In genomic region chr3:112973325-112974177, GRCh38 we compare ENCODE assay signal across 9 cellular contexts. TPM values are rescaled to one million over a fixed set of nuclear protein-coding genes. Genes with fewer than 3 reads are reported as not detected.
DNase-seq lines count a peak whose midpoint lies in the region; ATAC-seq lines count a peak whose summit lies in the region.
"Had no signal": no experiment of that assay in that cellular context is flagged by ENCODE, and none has a peak within 500 bp of the region (broad histone marks: within the 10 kb centered on the region; RNA-seq: fewer than 3 reads in every experiment).

No MANE protein-coding gene starts in this region.

- H3K27ac Mint-ChIP-seq in CD4-positive, alpha-beta memory T cell, result peak overlapping the region; percentile 88 to 98 (median 93)
- peak overlapping the region; percentile 87 for H3K27ac Mint-ChIP-seq in activated T-helper 1 cell treated with anti-CD3 and anti-CD28 coated beads, Interleukin-12 subunit alpha, Interleukin-12 subunit beta, Interleukin-2, Interleukin-4 antibody, amounts not matched to agents 30 ng/mL and 10 ng/mL and 1 ng/mL, durations not matched to agents 14 hours and 24 hours and 36 hours

- H3K9me3 Mint-ChIP-seq in CD4-positive, alpha-beta memory T cell, result peaks cover 0 to 4% (median 0%) of the 10 kb centered on the region in 8 donors
- H3K9me3 Mint-ChIP-seq in activated T-helper 1 cell treated with anti-CD3 and anti-CD28 coated beads, Interleukin-12 subunit alpha, Interleukin-12 subunit beta, Interleukin-2, Interleukin-4 antibody, amounts not matched to agents 30 ng/mL and 10 ng/mL and 1 ng/mL, durations not matched to agents 14 hours and 24 hours and 36 hours, result no peaks in the 10 kb centered on the region
- H3K9me3 Mint-ChIP-seq: neural crest cell had no signal

- H3K4me1 Mint-ChIP-seq in CD4-positive, alpha-beta memory T cell, result peaks cover 60 to 95% (median 71%) of the 10 kb centered on the region in 4 donors
- H3K4me1 Mint-ChIP-seq in activated T-helper 1 cell treated with anti-CD3 and anti-CD28 coated beads, Interleukin-12 subunit alpha, Interleukin-12 subunit beta, Interleukin-2, Interleukin-4 antibody, amounts not matched to agents 30 ng/mL and 10 ng/mL and 1 ng/mL, durations not matched to agents 14 hours and 24 hours and 36 hours (ENCODE audit: low read depth), result peaks cover 83% of the 10 kb centered on the region
- H3K4me1 Mint-ChIP-seq: neural crest cell had no signal

- peak; percentile 92 for ATAC-seq in GM19463 (IDR thresholded peaks at IDR 0.05; ENCODE audit: unreplicated experiment)
- ATAC-seq in HG03460 (IDR thresholded peaks at IDR 0.05; ENCODE audit: unreplicated experiment), result peak; percentile 87

- H3K9me3 ChIP-seq in CD4-positive, alpha-beta memory T cell (ENCODE audit: control insufficient read depth in 1 of 2, low read length in 2 of 2), result no peaks in the 10 kb centered on the region

- peak overlapping the region; percentile 64 to 66 for H3K4me3 ChIP-seq in CD4-positive, alpha-beta memory T cell (ENCODE audit: low read length in 2 of 2)

- no peaks in the 10 kb centered on the region for H3K36me3 ChIP-seq in CD4-positive, alpha-beta memory T cell (ENCODE audit: insufficient read depth, low read length)

- H3K27ac ChIP-seq in CD4-positive, alpha-beta memory T cell (ENCODE audit: low read depth, low read length), result peak overlapping the region; percentile 65

- peak; percentile 47 to 69 (median 52) for DNase-seq in CD4-positive, alpha-beta memory T cell
- peak; percentile 54 for DNase-seq in activated T-helper 1 cell treated with anti-CD3 and anti-CD28 coated beads, Interleukin-12 subunit alpha, Interleukin-12 subunit beta, Interleukin-2, Interleukin-4 antibody, amounts not matched to agents 30 ng/mL and 10 ng/mL and 1 ng/mL, durations not matched to agents 14 hours and 24 hours and 36 hours (ENCODE audit: low spot score)
- DNase-seq in stimulated activated CD4-positive, alpha-beta T cell treated with anti-CD3 and anti-CD28 coated beads, Interleukin-2, amount 100 ng/mL, for 48 hours, result peak; percentile 28 to 29
- no peak for DNase-seq in NCI-H2029 treated with DMSO at 0.1 percent for 48 hours (lab: John Stamatoyannopoulos, UW)
- DNase-seq in epidermal melanocyte (ENCODE audit: insufficient read length, low spot score), result no peak
- DNase-seq in NCI-H1694 (lab: John Stamatoyannopoulos, UW), result no peak

- CTCF ChIA-PET in CD4-positive, alpha-beta memory T cell (lab: Charles Lee; ENCODE audit: partially characterized antibody), result interaction anchor here (0.6 to 6.7 kb wide), 11 partner anchors 8 to 331 kb away, joined by 3 to 114 read pairs (median 5); partner anchors contain the start of genes CD200R1L and GTPBP8

- peak overlapping the region; percentile 88 to 98 (median 94) for H3K4me3 Mint-ChIP-seq in CD4-positive, alpha-beta memory T cell
- peak overlapping the region; percentile 89 for H3K4me3 Mint-ChIP-seq in activated T-helper 1 cell treated with anti-CD3 and anti-CD28 coated beads, Interleukin-12 subunit alpha, Interleukin-12 subunit beta, Interleukin-2, Interleukin-4 antibody, amounts not matched to agents 30 ng/mL and 10 ng/mL and 1 ng/mL, durations not matched to agents 14 hours and 24 hours and 36 hours
- H3K4me3 Mint-ChIP-seq: neural crest cell had no signal

- POLR2A ChIA-PET in CD4-positive, alpha-beta memory T cell (lab: Charles Lee; ENCODE audit: partially characterized antibody), result interaction anchor here (0.6 to 4.5 kb wide), 13 partner anchors 8 to 237 kb away, joined by 3 to 25 read pairs (median 4); partner anchors contain the start of genes CD200R1L and GTPBP8

- H3K27me3 Mint-ChIP-seq in CD4-positive, alpha-beta memory T cell, result no peaks in the 10 kb centered on the region
- no peaks in the 10 kb centered on the region for H3K27me3 Mint-ChIP-seq in activated T-helper 1 cell treated with anti-CD3 and anti-CD28 coated beads, Interleukin-12 subunit alpha, Interleukin-12 subunit beta, Interleukin-2, Interleukin-4 antibody, amounts not matched to agents 30 ng/mL and 10 ng/mL and 1 ng/mL, durations not matched to agents 14 hours and 24 hours and 36 hours (ENCODE audit: insufficient read depth)

- H3K27me3 ChIP-seq in CD4-positive, alpha-beta memory T cell (ENCODE audit: insufficient read depth, low read length), result no peaks in the 10 kb centered on the region

- peaks cover 0 to 8% of the 10 kb centered on the region in 2 donors for H3K36me3 Mint-ChIP-seq in CD4-positive, alpha-beta memory T cell
- peaks cover 6% of the 10 kb centered on the region for H3K36me3 Mint-ChIP-seq in activated T-helper 1 cell treated with anti-CD3 and anti-CD28 coated beads, Interleukin-12 subunit alpha, Interleukin-12 subunit beta, Interleukin-2, Interleukin-4 antibody, amounts not matched to agents 30 ng/mL and 10 ng/mL and 1 ng/mL, durations not matched to agents 14 hours and 24 hours and 36 hours (ENCODE audit: low read depth)

- peaks cover 65% of the 10 kb centered on the region for H3K4me1 ChIP-seq in CD4-positive, alpha-beta memory T cell (ENCODE audit: insufficient read depth, low read length)

- intact Hi-C loops in CD4-positive, alpha-beta memory T cell (cut with micrococcal nuclease), result loop anchor here (1.0 to 10.0 kb wide), 5 partner anchors 9 to 409 kb away; partner anchors contain the start of genes ATG3 and SLC35A5
- intact Hi-C loops in activated T-helper 1 cell treated with anti-CD3 and anti-CD28 coated beads, Interleukin-12 subunit alpha, Interleukin-12 subunit beta, Interleukin-2, Interleukin-4 antibody, amounts not matched to agents 30 ng/mL and 10 ng/mL and 1 ng/mL, durations not matched to agents 14 hours and 24 hours and 36 hours (cut with micrococcal nuclease), result loop anchor here (1.0 to 10.0 kb wide), 16 partner anchors 11 to 1712 kb away; partner anchors contain the start of genes BTLA, GTPBP8 and SLC35A5

RNA-seq across cellular contexts. Expression of gene CD200R1, which starts 1.4 kb away (rescaled TPM):
- 10 to 100 TPM; 29.2 to 30.1 TPM for total RNA-seq in CD4-positive, alpha-beta memory T cell
- polyA plus RNA-seq in CD4-positive, alpha-beta memory T cell, result 10 to 100 TPM; 22.6 to 27.6 TPM
- 6.7 and 6.8 TPM in 2 replicates for total RNA-seq in activated T-helper 1 cell treated with anti-CD3 and anti-CD28 coated beads, Interleukin-12 subunit alpha, Interleukin-12 subunit beta, Interleukin-2, Interleukin-4 antibody, amounts not matched to agents 30 ng/mL and 10 ng/mL and 1 ng/mL, durations not matched to agents 14 hours and 24 hours and 36 hours
- total RNA-seq: neural crest cell had no signal

RNA-seq across cellular contexts. Expression of gene GTPBP8, which starts 17.2 kb away (rescaled TPM):
- 10 to 100 TPM; 36.0 to 40.0 TPM for total RNA-seq in CD4-positive, alpha-beta memory T cell
- polyA plus RNA-seq in CD4-positive, alpha-beta memory T cell, result 10 to 100 TPM; 17.2 to 27.3 TPM
- total RNA-seq in activated T-helper 1 cell treated with anti-CD3 and anti-CD28 coated beads, Interleukin-12 subunit alpha, Interleukin-12 subunit beta, Interleukin-2, Interleukin-4 antibody, amounts not matched to agents 30 ng/mL and 10 ng/mL and 1 ng/mL, durations not matched to agents 14 hours and 24 hours and 36 hours, result 22.6 and 25.0 TPM in 2 replicates

Comparison
In these comparisons a context has a peak if more than half of its experiments do, and no peak if none do; other contexts are left out.
1. DNase-seq: peak in CD4-positive, alpha-beta memory T cell (5 of 5), activated T-helper 1 cell treated with anti-CD3 and anti-CD28 coated beads, Interleukin-12 subunit alpha, Interleukin-12 subunit beta, Interleukin-2, Interleukin-4 antibody, amounts not matched to agents 30 ng/mL and 10 ng/mL and 1 ng/mL, durations not matched to agents 14 hours and 24 hours and 36 hours (single experiment) and stimulated activated CD4-positive, alpha-beta T cell treated with anti-CD3 and anti-CD28 coated beads, Interleukin-2, amount 100 ng/mL, for 48 hours (2 of 2); none in NCI-H2029 treated with DMSO at 0.1 percent for 48 hours (single experiment), epidermal melanocyte (single experiment) and NCI-H1694 (single experiment).